Comparison of ENCODE assay signal across 11 cellular contexts in the genomic region with DNA sequence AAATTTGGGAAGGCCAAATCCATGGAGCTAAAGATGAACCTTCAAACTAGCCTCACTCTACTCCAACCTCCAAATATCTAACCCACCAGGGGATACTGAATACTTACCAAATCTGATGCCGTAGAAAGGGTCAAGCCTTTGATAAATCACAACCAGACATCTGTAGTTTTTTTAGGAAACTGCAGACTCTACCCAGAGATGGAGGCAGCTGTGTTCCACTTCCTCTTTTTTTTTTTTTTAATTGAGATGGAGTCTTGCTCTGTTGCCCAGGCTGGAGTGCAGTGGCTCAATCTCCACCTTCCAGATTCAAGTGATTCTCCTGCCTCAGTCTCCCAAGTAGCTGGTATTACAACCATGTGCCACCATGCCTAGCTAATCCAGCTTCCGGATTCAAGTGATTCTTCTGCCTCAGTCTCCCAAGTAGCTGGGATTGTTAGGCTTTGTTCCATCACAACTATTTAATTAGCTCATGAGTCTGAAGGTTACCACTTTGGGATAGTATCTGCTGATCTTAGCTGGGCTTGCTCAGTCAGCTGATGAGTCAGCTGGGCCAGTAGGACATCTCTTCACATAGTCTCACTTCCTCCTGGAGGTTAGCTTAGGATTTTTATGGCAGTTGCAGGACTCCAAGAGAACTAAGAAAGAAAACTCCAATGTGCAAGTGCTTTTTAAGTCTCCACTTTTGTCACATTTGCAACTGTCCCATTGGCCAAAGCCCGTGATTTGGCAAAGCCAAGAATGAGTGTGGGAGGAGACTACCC. TPM values are rescaled to one million over a fixed set of nuclear protein-coding genes. Genes with fewer than 3 reads are reported as not detected.
DNase-seq lines count a peak whose midpoint lies in the region; ATAC-seq and TF ChIP-seq lines count a peak whose summit lies in the region.
"Had no signal": no experiment of that assay in that cellular context is flagged by ENCODE, and none has a peak within 500 bp of the region (broad histone marks: within the 10 kb centered on the region; RNA-seq: fewer than 3 reads in every experiment).

No MANE protein-coding gene starts in this region.

- POLR2A ChIA-PET in A673 (lab: Charles Lee; ENCODE audit: low non-redundant PET), result no interaction called here

- DNase-seq in GM12865 (ENCODE audit: low read depth), result peak; percentile 27
- DNase-seq in epithelial cell of prostate (ENCODE audit: low read depth, low spot score), result no peak
- no peak for DNase-seq in D341Med (ENCODE audit: low spot score)
- DNase-seq in A673 (ENCODE audit: low spot score), result no peak
- no peak for DNase-seq in SKM-1 (lab: John Stamatoyannopoulos, UW; ENCODE audit: unreplicated experiment)
- DNase-seq in substantia nigra (lab: John Stamatoyannopoulos, UW), result no peak
- DNase-seq: stimulated activated naive CD4-positive, alpha-beta T cell had no signal

- no TSS peak for BruUV-seq in A673 (replicated peaks; lab: Mats Ljungman, UMichigan)

- ATAC-seq in GM21576 (IDR thresholded peaks at IDR 0.05; ENCODE audit: unreplicated experiment) (peak; percentile 93), HG03457 (IDR thresholded peaks at IDR 0.05; ENCODE audit: unreplicated experiment) (peak; percentile 87)
- ATAC-seq: activated naive CD4-positive, alpha-beta T cell treated with anti-CD3 and anti-CD28 coated beads, Interleukin-2, amount 50 U/mL, for 72 hours; SK-N-SH treated with all-trans-retinoic acid at 6 μM for 48 hours had no signal

- TF ChIP-seq CTCF in GM12865 (IDR thresholded peaks at IDR 0.05; ENCODE audit: insufficient read depth, low read depth, low read length, missing control alignments), result no peak
- TF ChIP-seq CTCF in A673 (conservative IDR thresholded peaks at IDR 0.05; ENCODE audit: low read depth, low read length), result no peak

- H3K27ac ChIP-seq in epithelial cell of prostate (peak overlapping the region; percentile 18), A673 (ENCODE audit: low read depth, low read length, poor library complexity, severe bottlenecking) (no peak overlapping the region), substantia nigra (ENCODE audit: low read depth, low read length, poor library complexity, severe bottlenecking) (no peak overlapping the region)

- H3K36me3 ChIP-seq in A673 (ENCODE audit: insufficient read depth, low read length, poor library complexity, severe bottlenecking), result no peaks in the 10 kb centered on the region

- no peaks in the 10 kb centered on the region for H3K9me3 ChIP-seq in A673 (ENCODE audit: low read depth, low read length, poor library complexity, severe bottlenecking)

- H3K27me3 ChIP-seq in A673 (replicated peaks; ENCODE audit: insufficient read depth, low read depth, low read length, poor library complexity), result no peaks in the 10 kb centered on the region

- CTCF ChIA-PET in A673 (lab: Charles Lee), result no interaction called here

- H3K4me1 ChIP-seq in A673 (ENCODE audit: insufficient read depth, low read length, poor library complexity, severe bottlenecking), result peaks cover 6% of the 10 kb centered on the region

- H3K4me3 ChIP-seq in GM12865 (ENCODE audit: low read depth, low read length) (no peak overlapping the region), A673 (ENCODE audit: low read depth, low read length, poor library complexity, severe bottlenecking) (no peak overlapping the region)

- intact Hi-C loops in A673 (cut with micrococcal nuclease; ENCODE audit: unreplicated experiment), result no loop called here

RNA-seq across cellular contexts. Expression of a gene that starts 13.3 kb away (rescaled TPM):
- total RNA-seq in A673 (2021), result 10.0 and 12.3 TPM in 2 replicates

RNA-seq across cellular contexts. Expression of a gene that starts 53.3 kb away (rescaled TPM):
- total RNA-seq in A673 (2021), result 37.9 and 47.9 TPM in 2 replicates
